In the genomic region with DNA sequence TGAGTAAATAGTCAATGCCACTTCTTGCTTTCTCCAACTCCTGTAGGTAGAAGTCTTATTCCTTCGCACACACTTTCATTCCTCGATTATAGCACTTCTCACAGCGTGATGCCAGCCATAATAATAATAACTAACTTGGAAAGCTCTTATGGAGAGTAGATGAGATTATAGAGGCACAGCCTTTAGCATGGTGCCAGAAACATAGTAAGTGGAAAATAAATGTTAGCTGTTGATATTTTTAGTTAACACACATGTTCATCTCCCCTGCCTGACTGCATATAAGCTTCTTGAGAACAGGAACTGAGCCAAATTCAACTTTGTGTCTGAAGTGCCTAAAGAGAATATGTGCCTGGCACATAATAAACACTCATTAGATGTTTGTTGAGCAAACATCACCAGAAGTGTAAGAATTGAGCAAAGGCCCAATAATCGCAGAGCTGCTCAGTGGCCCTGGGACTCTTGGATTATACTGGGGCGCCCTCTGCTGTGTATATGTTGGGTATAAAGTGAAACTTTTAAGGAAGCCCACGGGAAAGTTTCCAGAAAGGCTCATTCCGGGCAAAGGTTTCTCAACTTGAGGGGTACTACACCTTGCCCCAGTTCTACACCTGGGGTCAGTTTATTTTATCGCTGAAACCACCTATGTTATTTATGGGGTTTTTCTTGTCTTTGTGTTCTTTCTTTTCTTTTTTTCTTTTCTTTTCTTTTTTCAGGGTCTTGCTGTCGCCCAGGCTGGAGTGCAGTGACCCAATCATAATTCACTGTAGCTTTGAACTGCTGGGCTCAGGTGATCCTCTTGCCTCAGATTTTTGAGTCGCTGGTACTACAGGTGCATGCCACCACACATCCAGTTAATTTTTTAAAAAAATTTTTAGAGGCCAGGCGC, we compare ENCODE assay signal across 8 cellular contexts. TPM values are rescaled to one million over a fixed set of nuclear protein-coding genes. Genes with fewer than 3 reads are reported as not detected.
DNase-seq lines count a peak whose midpoint lies in the region; ATAC-seq lines count a peak whose summit lies in the region.

No MANE protein-coding gene starts in this region.

- H3K4me1 Mint-ChIP-seq in activated CD4-positive, alpha-beta T cell treated with anti-CD3 and anti-CD28 coated beads, Interleukin-2, amount 10 ng/mL, durations not matched to agents 24 days and 14 days = no peaks in the 10 kb centered on the region
- no peaks in the 10 kb centered on the region for H3K4me1 Mint-ChIP-seq in dendritic cell treated with granulocyte-macrophage colony-stimulating factor and Interleukin-4, amounts not matched to agents 40 ng/mL and 50 ng/mL, for 4 days (ENCODE audit: low read depth)

- peak; percentile 59 to 68 for DNase-seq in NCI-H2081 (lab: John Stamatoyannopoulos, UW)
- no peak for DNase-seq in NCI-H2081 treated with DMSO at 0.1 percent for 48 hours (lab: John Stamatoyannopoulos, UW)
- DNase-seq in NCI-H524 (lab: John Stamatoyannopoulos, UW) = peak; percentile 22 to 62
- DNase-seq in activated CD4-positive, alpha-beta T cell treated with anti-CD3 and anti-CD28 coated beads, Interleukin-2, amount 10 ng/mL, durations not matched to agents 24 days and 14 days = peak; percentile 88
- peak; percentile 59 to 77 for DNase-seq in lung microvascular endothelial cell (ENCODE audit: low read depth in 2 of 2)
- peak; percentile 10 for DNase-seq in stimulated activated CD8-positive, alpha-beta memory T cell treated with anti-CD3 and anti-CD28 coated beads, Interleukin-15, amount 100 ng/mL, for 24 hours (ENCODE audit: low read depth)

- peak; percentile 66 for ATAC-seq in HG03103 (IDR thresholded peaks at IDR 0.05; ENCODE audit: low read depth, unreplicated experiment)

- intact Hi-C loops in activated CD4-positive, alpha-beta T cell treated with anti-CD3 and anti-CD28 coated beads, Interleukin-2, amount 10 ng/mL, durations not matched to agents 24 days and 14 days (cut with micrococcal nuclease) = loop anchor here (1.0 kb wide), 3 partner anchors 113 to 140 kb away; a partner anchor contains a TSS
- intact Hi-C loops in dendritic cell treated with granulocyte-macrophage colony-stimulating factor and Interleukin-4, amounts not matched to agents 40 ng/mL and 50 ng/mL, for 4 days (cut with micrococcal nuclease) = loop anchor here (1.0 to 5.0 kb wide), 3 partner anchors 113 to 140 kb away; no protein-coding TSS in a partner anchor

- no peak overlapping the region for H3K4me3 Mint-ChIP-seq in activated CD4-positive, alpha-beta T cell treated with anti-CD3 and anti-CD28 coated beads, Interleukin-2, amount 10 ng/mL, durations not matched to agents 24 days and 14 days
- H3K4me3 Mint-ChIP-seq in dendritic cell treated with granulocyte-macrophage colony-stimulating factor and Interleukin-4, amounts not matched to agents 40 ng/mL and 50 ng/mL, for 4 days = peak overlapping the region; percentile 35

- H3K9me3 Mint-ChIP-seq in activated CD4-positive, alpha-beta T cell treated with anti-CD3 and anti-CD28 coated beads, Interleukin-2, amount 10 ng/mL, durations not matched to agents 24 days and 14 days = no peaks in the 10 kb centered on the region
- no peaks in the 10 kb centered on the region for H3K9me3 Mint-ChIP-seq in dendritic cell treated with granulocyte-macrophage colony-stimulating factor and Interleukin-4, amounts not matched to agents 40 ng/mL and 50 ng/mL, for 4 days

- peaks cover 9% of the 10 kb centered on the region for H3K27me3 Mint-ChIP-seq in activated CD4-positive, alpha-beta T cell treated with anti-CD3 and anti-CD28 coated beads, Interleukin-2, amount 10 ng/mL, durations not matched to agents 24 days and 14 days
- H3K27me3 Mint-ChIP-seq in dendritic cell treated with granulocyte-macrophage colony-stimulating factor and Interleukin-4, amounts not matched to agents 40 ng/mL and 50 ng/mL, for 4 days = peaks cover 9% of the 10 kb centered on the region

- H3K27ac Mint-ChIP-seq in activated CD4-positive, alpha-beta T cell treated with anti-CD3 and anti-CD28 coated beads, Interleukin-2, amount 10 ng/mL, durations not matched to agents 24 days and 14 days = no peak overlapping the region
- no peak overlapping the region for H3K27ac Mint-ChIP-seq in dendritic cell treated with granulocyte-macrophage colony-stimulating factor and Interleukin-4, amounts not matched to agents 40 ng/mL and 50 ng/mL, for 4 days

- no peaks in the 10 kb centered on the region for H3K36me3 Mint-ChIP-seq in activated CD4-positive, alpha-beta T cell treated with anti-CD3 and anti-CD28 coated beads, Interleukin-2, amount 10 ng/mL, durations not matched to agents 24 days and 14 days (ENCODE audit: low read depth)
- H3K36me3 Mint-ChIP-seq in dendritic cell treated with granulocyte-macrophage colony-stimulating factor and Interleukin-4, amounts not matched to agents 40 ng/mL and 50 ng/mL, for 4 days (ENCODE audit: low read depth) = no peaks in the 10 kb centered on the region

RNA-seq across cellular contexts. Expression of a gene that starts 22.3 kb away (rescaled TPM):
- not detected in 2 replicates for total RNA-seq in activated CD4-positive, alpha-beta T cell treated with anti-CD3 and anti-CD28 coated beads, Interleukin-2, amount 10 ng/mL, durations not matched to agents 24 days and 14 days
- not detected in 2 replicates for total RNA-seq in lung microvascular endothelial cell
